12 cellular contexts compared by ENCODE assay signal in genomic region chr4:174119051-174119450, GRCh38.
DNase-seq lines count a peak whose midpoint lies in the region; ATAC-seq, FAIRE-seq and TF ChIP-seq lines count a peak whose summit lies in the region.
"Had no signal": no experiment of that assay in that cellular context is flagged by ENCODE, and none has a peak within 500 bp of the region (broad histone marks: within the 10 kb centered on the region; RNA-seq: fewer than 3 reads in every experiment).

No MANE protein-coding gene starts in this region.

- DNase-seq in HepG2 (ENCODE audit: low spot score) = no peak
- DNase-seq in right lobe of liver = no peak
- peak; percentile 5 for DNase-seq in Panc1 (ENCODE audit: low read depth, low spot score)
- peak; percentile 66 for DNase-seq in fibroblast of peridontal ligament (ENCODE audit: extremely low read depth)
- DNase-seq in uterus = peak; percentile 20 to 39
- DNase-seq in NCI-H774 (lab: John Stamatoyannopoulos, UW) = no peak
- DNase-seq in left colon = no peak
- DNase-seq in heart left ventricle = no peak
- DNase-seq: Karpas-422; left ventricle myocardium inferior; stimulated activated CD4-positive, alpha-beta T cell treated with anti-CD3 and anti-CD28 coated beads, Interleukin-4, amount 100 ng/mL, for 1 hour had no signal

- no peak for FAIRE-seq in HepG2 (lab: Jason Lieb, UNC)
- FAIRE-seq: colon had no signal

- H3K4me2 ChIP-seq in HepG2 (ENCODE audit: low read depth, low read length) = no peak overlapping the region

- no peak for TF ChIP-seq RAD21 in HepG2 (CRISPR knock-in tag; IDR thresholded peaks at IDR 0.05)

- ATAC-seq in HepG2 (no peak), right lobe of liver (no peak), Panc1 (no peak), left colon (no peak), heart left ventricle (no peak)

- H3K27me3 ChIP-seq in HepG2 (ENCODE audit: control insufficient read depth in 1 of 2, insufficient read depth in 2 of 2, low read length in 2 of 2) (no peaks in the 10 kb centered on the region; a peak in 1 of 5 replicates), right lobe of liver (peaks cover 0 to 3% of the 10 kb centered on the region in 2 donors), Panc1 (ENCODE audit: control insufficient read depth, insufficient read depth, low read length) (peaks cover under 1% of the 10 kb centered on the region; the same call in 1 of the 2 replicates), uterus (no peaks in the 10 kb centered on the region), heart left ventricle (no peaks in the 10 kb centered on the region)

- H3K36me3 ChIP-seq in HepG2 (replicated peaks in 1 of 2; ENCODE audit: control insufficient read depth in 1 of 2, insufficient read depth in 2 of 2, low read length in 2 of 2) = no peaks in the 10 kb centered on the region
- no peaks in the 10 kb centered on the region for H3K36me3 ChIP-seq in right lobe of liver
- H3K36me3 ChIP-seq in Panc1 (ENCODE audit: control insufficient read depth, insufficient read depth, low read length) = no peaks in the 10 kb centered on the region
- no peaks in the 10 kb centered on the region for H3K36me3 ChIP-seq in uterus
- no peaks in the 10 kb centered on the region for H3K36me3 ChIP-seq in heart left ventricle
- H3K36me3 ChIP-seq: left ventricle myocardium inferior had no signal

- H3K9me3 ChIP-seq in HepG2 (ENCODE audit: low read length) (no peaks in the 10 kb centered on the region), right lobe of liver (no peaks in the 10 kb centered on the region), Panc1 (ENCODE audit: control insufficient read depth, insufficient read depth, low read depth, low read length) (no peaks in the 10 kb centered on the region), uterus (no peaks in the 10 kb centered on the region), heart left ventricle (no peaks in the 10 kb centered on the region)
- H3K9me3 ChIP-seq: left ventricle myocardium inferior had no signal

- WGBS in HepG2 (ENCODE audit: low lambda C conversion rate) = 50% methylated on average over 4 of the region's 4 CpGs
- WGBS in right lobe of liver (ENCODE audit: insufficient coverage, low coverage, low lambda C conversion rate, missing lambda C conversion rate) = 76% methylated on average over 4 of the region's 4 CpGs
- WGBS in heart left ventricle, 4 donors = 89 to 96% (median 94%) methylated on average over 4 of the region's 4 CpGs

- TF ChIP-seq CTCF in HepG2 (CRISPR knock-in tag; IDR thresholded peaks at IDR 0.05) (no peak), right lobe of liver (IDR thresholded peaks at IDR 0.05) (no peak), Panc1 (IDR thresholded peaks at IDR 0.05) (no peak), uterus (IDR thresholded peaks at IDR 0.05) (no peak), heart left ventricle (IDR thresholded peaks at IDR 0.05) (no peak)

- H3K4me1 ChIP-seq in HepG2 (ENCODE audit: insufficient read depth, low read length) = 0 out of 2 replicates have a peak, but pooled peaks cover 8% of the 10 kb centered on the region
- H3K4me1 ChIP-seq in right lobe of liver = no peaks in the 10 kb centered on the region
- no peaks in the 10 kb centered on the region for H3K4me1 ChIP-seq in Panc1 (ENCODE audit: control insufficient read depth, insufficient read depth, low read length)
- H3K4me1 ChIP-seq in uterus = no peaks in the 10 kb centered on the region
- H3K4me1 ChIP-seq in heart left ventricle = peaks cover 0 to 22% (median 2%) of the 10 kb centered on the region in 12 donors

- no peaks in the 10 kb centered on the region for H4K20me1 ChIP-seq in HepG2 (ENCODE audit: insufficient read depth, low read length)

- H3K79me2 ChIP-seq in HepG2 (ENCODE audit: insufficient read depth, low read length) = no peaks in the 10 kb centered on the region

- in situ Hi-C loops in HepG2 (cut with HindIII; ENCODE audit: extremely low pct_ligation_motif_present, low pct_unique_long_range_greater_than_20kb) (no loop called here), Panc1 (cut with HindIII; ENCODE audit: low pct_unique_long_range_greater_than_20kb, low sequenced_read_pairs) (no loop called here)

- POLR2A ChIA-PET in HepG2 (lab: Yijun Ruan, JAX) (no interaction called here), Panc1 (lab: Charles Lee) (no interaction called here)

- H3K27ac ChIP-seq in HepG2 (ENCODE audit: extremely low read length, insufficient read depth, low read length) = no peak overlapping the region
- no peak overlapping the region for H3K27ac ChIP-seq in right lobe of liver
- no peak overlapping the region for H3K27ac ChIP-seq in Panc1 (ENCODE audit: low read length)
- H3K27ac ChIP-seq in uterus = no peak overlapping the region
- peak overlapping the region in 1 of 12 donors; percentile 74 for H3K27ac ChIP-seq in heart left ventricle
- H3K27ac ChIP-seq: left ventricle myocardium inferior had no signal

- no peak overlapping the region for H3K9ac ChIP-seq in HepG2 (ENCODE audit: insufficient read depth, low read depth, low read length)

- intact Hi-C loops in HepG2 (cut with micrococcal nuclease; ENCODE audit: unreplicated experiment) (no loop called here), right lobe of liver (cut with DNase I) (no loop called here), Panc1 (cut with micrococcal nuclease; ENCODE audit: unreplicated experiment) (no loop called here), uterus (cut with DNase I; ENCODE audit: low total_unique reads) (loop anchor here (10.0 kb wide), 1 partner anchor 614 kb away; no protein-coding TSS in a partner anchor), left colon (cut with DNase I, micrococcal nuclease) (no loop called here), heart left ventricle (cut with DNase I) (loop anchor here in 1 of 10 donors (10.0 kb wide), 1 partner anchor 124 kb away; no protein-coding TSS in a partner anchor)

- TF ChIP-seq EP300 in HepG2 (IDR thresholded peaks at IDR 0.05; ENCODE audit: low read depth in 2 of 2, low read length in 2 of 2) = no peak
- TF ChIP-seq EP300 in HepG2 (CRISPR knock-in tag; IDR thresholded peaks at IDR 0.05; ENCODE audit: borderline replicate concordance) = no peak

- no peak overlapping the region for H2AFZ ChIP-seq in HepG2 (ENCODE audit: low read length)

- CTCF ChIA-PET in HepG2 (lab: Yijun Ruan, JAX; ENCODE audit: low intra/inter-chr PET ratio, low total read pairs) = no interaction called here
- CTCF ChIA-PET in Panc1 (lab: Charles Lee) = no interaction called here

- H3K4me3 ChIP-seq in HepG2 (replicated peaks in 1 of 3; ENCODE audit: insufficient read depth in 1 of 3, low read depth in 2 of 3, low read length in 3 of 3) = no peak overlapping the region
- H3K4me3 ChIP-seq in right lobe of liver = no peak overlapping the region
- H3K4me3 ChIP-seq in Panc1 (ENCODE audit: low read depth in 2 of 2, low read length in 2 of 2) = no peak overlapping the region
- no peak overlapping the region for H3K4me3 ChIP-seq in uterus
- H3K4me3 ChIP-seq in heart left ventricle = no peak overlapping the region

- TF ChIP-seq POLR2A in HepG2 (IDR thresholded peaks at IDR 0.05; ENCODE audit: insufficient read depth in 1 of 2, low read depth in 2 of 2, low read length in 2 of 2) (no peak), right lobe of liver (IDR thresholded peaks at IDR 0.05) (no peak), uterus (IDR thresholded peaks at IDR 0.05) (no peak), heart left ventricle (IDR thresholded peaks at IDR 0.05) (no peak)

- no TSS peak for BruUV-seq in HepG2 (replicated peaks; lab: Mats Ljungman, UMichigan)
- no TSS peak for BruUV-seq in Panc1 (replicated peaks; lab: Mats Ljungman, UMichigan)

TF ChIP-seq in HepG2, 621 proteins besides CTCF, POLR2A, EP300 and RAD21 (continues in another document):
- TF ChIP-seq ZNF510 (CRISPR knock-in tag; IDR thresholded peaks at IDR 0.05; ENCODE audit: low read depth) = no peak
- TF ChIP-seq ZNF691 (CRISPR knock-in tag; IDR thresholded peaks at IDR 0.05; ENCODE audit: borderline replicate concordance, low read depth) = no peak
- TF ChIP-seq FOSL2 (CRISPR knock-in tag; IDR thresholded peaks at IDR 0.05) = peak; percentile 62
- TF ChIP-seq CEBPB (IDR thresholded peaks at IDR 0.05; ENCODE audit: borderline replicate concordance, low read depth, low read length) = peak; percentile 45; the same call in 1 of the 2 replicates
- TF ChIP-seq NCOR1 (IDR thresholded peaks at IDR 0.05; ENCODE audit: borderline replicate concordance, low read length) = no peak
- TF ChIP-seq THAP8 (CRISPR knock-in tag; IDR thresholded peaks at IDR 0.05; ENCODE audit: borderline replicate concordance) = no peak
- TF ChIP-seq PREB (CRISPR knock-in tag; IDR thresholded peaks at IDR 0.05) = no peak
- TF ChIP-seq IRF2 (CRISPR knock-in tag; IDR thresholded peaks at IDR 0.05) = no peak

Comparison
In these comparisons a context has a peak if more than half of its experiments do, and no peak if none do; other contexts are left out.
1. DNase-seq: peak in Panc1 (single experiment), fibroblast of peridontal ligament (single experiment) and uterus (2 of 2); none in HepG2 (single experiment), right lobe of liver (0 of 3), NCI-H774 (single experiment), left colon (0 of 2) and heart left ventricle (0 of 5).